ENCODE assay signal across 8 cellular contexts in the genomic region with DNA sequence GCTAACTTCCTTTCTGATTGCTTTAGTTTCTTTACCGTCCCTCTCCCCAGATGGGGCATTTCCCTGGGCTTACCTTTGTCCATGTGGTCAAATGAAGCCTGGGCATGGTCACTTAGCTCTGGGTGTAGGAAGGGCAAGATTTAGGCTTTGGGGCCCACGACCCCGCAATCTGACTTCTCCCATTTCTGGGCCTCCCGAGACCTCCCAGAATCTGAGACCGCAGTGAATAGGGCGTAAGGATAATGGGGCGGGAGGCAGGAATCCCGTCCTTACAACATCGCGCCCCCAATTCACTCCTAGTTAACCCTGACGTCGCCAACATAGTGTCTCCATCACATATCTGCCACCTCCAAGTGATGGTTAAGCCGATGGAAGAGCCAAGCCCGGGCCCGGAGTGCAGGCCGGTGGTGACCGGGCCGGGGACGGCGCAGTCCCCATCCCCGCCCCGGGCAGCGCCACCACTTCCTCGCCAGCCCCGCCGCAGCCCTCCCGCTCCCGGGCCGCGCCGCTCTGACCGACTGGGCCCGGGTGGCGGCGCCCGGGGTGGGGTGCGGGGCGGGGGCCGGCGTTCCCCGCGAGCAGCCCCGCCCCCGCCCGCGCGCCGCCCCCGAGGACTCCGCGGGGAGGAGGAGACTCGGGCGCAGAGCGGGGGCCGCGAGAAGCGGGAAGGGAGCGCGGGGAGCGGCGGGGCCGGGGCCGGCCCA. TPM values are rescaled to one million over a fixed set of nuclear protein-coding genes. Genes with fewer than 3 reads are reported as not detected.
DNase-seq lines count a peak whose midpoint lies in the region; ATAC-seq and TF ChIP-seq lines count a peak whose summit lies in the region.

A gene with protein sequence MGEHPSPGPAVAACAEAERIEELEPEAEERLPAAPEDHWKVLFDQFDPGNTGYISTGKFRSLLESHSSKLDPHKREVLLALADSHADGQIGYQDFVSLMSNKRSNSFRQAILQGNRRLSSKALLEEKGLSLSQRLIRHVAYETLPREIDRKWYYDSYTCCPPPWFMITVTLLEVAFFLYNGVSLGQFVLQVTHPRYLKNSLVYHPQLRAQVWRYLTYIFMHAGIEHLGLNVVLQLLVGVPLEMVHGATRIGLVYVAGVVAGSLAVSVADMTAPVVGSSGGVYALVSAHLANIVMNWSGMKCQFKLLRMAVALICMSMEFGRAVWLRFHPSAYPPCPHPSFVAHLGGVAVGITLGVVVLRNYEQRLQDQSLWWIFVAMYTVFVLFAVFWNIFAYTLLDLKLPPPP (plus strand): TSS at position 641 of the 704 bp plus-strand sequence. CDS start 358 bp downstream, outside the sequence.

- POLR2A ChIA-PET in activated CD4-positive, alpha-beta T cell treated with anti-CD3 and anti-CD28 coated beads for 36 hours (lab: Charles Lee) = no interaction called here

- no peaks in the 10 kb centered on the region for H3K36me3 Mint-ChIP-seq in activated CD4-positive, alpha-beta T cell treated with anti-CD3 and anti-CD28 coated beads for 36 hours (ENCODE audit: low read depth)
- H3K36me3 Mint-ChIP-seq in T-helper 17 cell (ENCODE audit: low read depth) (peaks cover 4% of the 10 kb centered on the region), nephron progenitor cell (ENCODE audit: low read depth) (no peaks in the 10 kb centered on the region)

- TF ChIP-seq CTCF in nephron progenitor cell (IDR thresholded peaks at IDR 0.05) = no peak

- CTCF ChIA-PET in activated CD4-positive, alpha-beta T cell treated with anti-CD3 and anti-CD28 coated beads for 36 hours (lab: Charles Lee) = interaction anchor here (0.8 kb wide), 1 partner anchor 54 kb away, joined by 3 read pairs; no protein-coding TSS in a partner anchor

- peak within 1 kb of the TSS; percentile 51 for H3K4me3 Mint-ChIP-seq in activated CD4-positive, alpha-beta T cell treated with anti-CD3 and anti-CD28 coated beads for 36 hours
- H3K4me3 Mint-ChIP-seq in T-helper 17 cell = peak within 1 kb of the TSS; percentile 92
- peak within 1 kb of the TSS; percentile 78 for H3K4me3 Mint-ChIP-seq in nephron progenitor cell

- peak within 1 kb of the TSS; percentile 46 to 65 for H3K4me3 ChIP-seq in esophagus (ENCODE audit: low read depth in 1 of 2, low read length in 2 of 2)

- peaks cover 58% of the 10 kb centered on the region for H3K27me3 Mint-ChIP-seq in activated CD4-positive, alpha-beta T cell treated with anti-CD3 and anti-CD28 coated beads for 36 hours
- H3K27me3 Mint-ChIP-seq in T-helper 17 cell = peaks cover 60% of the 10 kb centered on the region
- H3K27me3 Mint-ChIP-seq in nephron progenitor cell (ENCODE audit: low read depth, poor library complexity) = peaks cover 85% of the 10 kb centered on the region

- peaks cover 0 to 6% of the 10 kb centered on the region in 2 donors for H3K4me1 ChIP-seq in esophagus (ENCODE audit: control insufficient read depth in 2 of 2, insufficient read depth in 2 of 2, low read length in 1 of 2)

- WGBS in esophagus, 2 donors = 5 to 6% methylated on average over 43 to 63 of the region's 63 CpGs

- intact Hi-C loops in activated CD4-positive, alpha-beta T cell treated with anti-CD3 and anti-CD28 coated beads for 36 hours (cut with DNase I, micrococcal nuclease) = loop anchor here in 1 of 2 experiments (5.0 kb wide), 1 partner anchor 52 kb away; no protein-coding TSS in a partner anchor

- H3K27ac ChIP-seq in esophagus (ENCODE audit: low read depth in 2 of 2, low read length in 1 of 2) = peak within 1 kb of the TSS in 1 of 2 donors; percentile 13

- H3K27ac Mint-ChIP-seq in activated CD4-positive, alpha-beta T cell treated with anti-CD3 and anti-CD28 coated beads for 36 hours = no peak within 1 kb of the TSS
- H3K27ac Mint-ChIP-seq in T-helper 17 cell (no peak within 1 kb of the TSS), nephron progenitor cell (no peak within 1 kb of the TSS)

- H3K36me3 ChIP-seq in esophagus (ENCODE audit: control insufficient read depth in 2 of 2, insufficient read depth in 2 of 2, low read length in 1 of 2) = no peaks in the 10 kb centered on the region

- H3K9me3 ChIP-seq in T-helper 17 cell (ENCODE audit: control insufficient read depth, low read length, poor library complexity, severe bottlenecking) (no peaks in the 10 kb centered on the region), esophagus (ENCODE audit: control insufficient read depth in 2 of 2, insufficient read depth in 1 of 2, low read depth in 1 of 2, low read length in 1 of 2) (no peaks in the 10 kb centered on the region)

- H3K4me1 Mint-ChIP-seq in activated CD4-positive, alpha-beta T cell treated with anti-CD3 and anti-CD28 coated beads for 36 hours = peaks cover 8% of the 10 kb centered on the region
- H3K4me1 Mint-ChIP-seq in T-helper 17 cell (peaks cover 30% of the 10 kb centered on the region), nephron progenitor cell (peaks cover 53% of the 10 kb centered on the region)

- H3K9me3 Mint-ChIP-seq in activated CD4-positive, alpha-beta T cell treated with anti-CD3 and anti-CD28 coated beads for 36 hours (ENCODE audit: low read depth) = no peaks in the 10 kb centered on the region
- H3K9me3 Mint-ChIP-seq in nephron progenitor cell = no peaks in the 10 kb centered on the region

- peak; percentile 27 for DNase-seq in activated CD4-positive, alpha-beta T cell treated with anti-CD3 and anti-CD28 coated beads for 36 hours
- no peak for DNase-seq in activated CD4-positive, alpha-beta T cell treated with anti-CD3 and anti-CD28 coated beads for 1 hour
- DNase-seq in T-helper 17 cell = peak in 2 of 3 donors; percentile 22 to 31
- peak; percentile 67 for DNase-seq in nephron progenitor cell

- no peaks in the 10 kb centered on the region for H3K27me3 ChIP-seq in esophagus (ENCODE audit: control insufficient read depth in 1 of 2, insufficient read depth in 2 of 2, low read length in 2 of 2)

- ATAC-seq in activated CD4-positive, alpha-beta T cell treated with anti-CD3 and anti-CD28 coated beads for 36 hours = peak; percentile 35
- ATAC-seq in T-helper 17 cell (peak; percentile 70), HG02571 (IDR thresholded peaks at IDR 0.05; ENCODE audit: unreplicated experiment) (no peak), GM18907 (IDR thresholded peaks at IDR 0.05; ENCODE audit: unreplicated experiment) (no peak), GM21381 (IDR thresholded peaks at IDR 0.05; ENCODE audit: unreplicated experiment) (no peak)

RNA-seq across cellular contexts. Expression of the gene that starts here (rescaled TPM):
- total RNA-seq in activated CD4-positive, alpha-beta T cell treated with anti-CD3 and anti-CD28 coated beads for 36 hours = under 1 TPM in 1 of 2 experiments, not detected in 1; 0.09 TPM
- under 1 TPM; 0.10 to 0.15 TPM for total RNA-seq in T-helper 17 cell
- polyA plus RNA-seq in esophagus = under 1 TPM; 0.29 to 0.58 TPM

Comparison
In these comparisons a context has a peak if more than half of its experiments do, and no peak if none do; other contexts are left out.
1. Peak in DNase-seq and ATAC-seq in activated CD4-positive, alpha-beta T cell treated with anti-CD3 and anti-CD28 coated beads for 36 hours; RNA of the gene not detected or under 1 TPM.
2. Peak in DNase-seq and ATAC-seq in T-helper 17 cell; RNA of the gene not detected or under 1 TPM.